In genomic region chr11:48052183-48053040, GRCh38 we compare ENCODE assay signal across 10 cellular contexts.
A peak's percentile ranks its signal among the peaks of the same experiment; 100 is the strongest.
DNase-seq lines count a peak whose midpoint lies in the region; TF ChIP-seq lines count a peak whose summit lies in the region.
"Had no signal": no experiment of that assay in that cellular context is flagged by ENCODE, and none has a peak within 500 bp of the region (broad histone marks: within the 10 kb centered on the region; RNA-seq: fewer than 3 reads in every experiment).

No MANE protein-coding gene starts in this region.

- no peak overlapping the region for H2BK15ac ChIP-seq in mesenchymal stem cell (ENCODE audit: low read depth, poor library complexity, severe bottlenecking)

- H3K4me3 ChIP-seq in AG10803 (ENCODE audit: low read length): no peak overlapping the region
- no peak overlapping the region for H3K4me3 ChIP-seq in H7 (ENCODE audit: insufficient read depth, low read depth, low read length)
- no peak overlapping the region for H3K4me3 ChIP-seq in mesenchymal stem cell (ENCODE audit: insufficient read depth in 1 of 2, low read depth in 1 of 2, low read length in 2 of 2)
- H3K4me3 ChIP-seq: SK-N-MC, thoracic aorta had no signal

- no peak overlapping the region for H2AFZ ChIP-seq in mesenchymal stem cell (ENCODE audit: low read depth, low read length)

- H3K36me3 ChIP-seq in H7 (replicated peaks; ENCODE audit: control insufficient read depth, insufficient read depth, low read length) (no peaks in the 10 kb centered on the region), mesenchymal stem cell (ENCODE audit: control insufficient read depth in 1 of 2, insufficient read depth in 2 of 2, low read depth in 1 of 2, low read length in 2 of 2) (peaks cover 0 to 5% of the 10 kb centered on the region in 2 experiments)
- H3K36me3 ChIP-seq: thoracic aorta had no signal

- DNase-seq in AG10803 (ENCODE audit: low read depth) (peak; percentile 79), H7 (peak; percentile 45), astrocyte of the hippocampus (ENCODE audit: low read depth, low spot score) (peak; percentile 91), mesenchymal stem cell (peak; percentile 65), NCI-H1694 treated with DMSO at 0.1 percent for 48 hours (lab: John Stamatoyannopoulos, UW) (no peak), hypothalamus (lab: John Stamatoyannopoulos, UW) (no peak), hippocampal formation (lab: John Stamatoyannopoulos, UW) (no peak)
- no peak for DNase-seq in activated CD4-positive, alpha-beta T cell treated with anti-CD3 and anti-CD28 coated beads, Interleukin-2, amount 50 U/mL, for 48 hours

- no peaks in the 10 kb centered on the region for H3K9me3 ChIP-seq in mesenchymal stem cell (ENCODE audit: control insufficient read depth, low read length)
- H3K9me3 ChIP-seq: thoracic aorta had no signal

- H3K4me1 ChIP-seq in mesenchymal stem cell (ENCODE audit: control insufficient read depth, insufficient read depth, low read depth, low read length): peaks cover 44% of the 10 kb centered on the region

- no peaks in the 10 kb centered on the region for H3K27me3 ChIP-seq in H7 (ENCODE audit: control insufficient read depth, insufficient read depth, low read length)
- H3K27me3 ChIP-seq in mesenchymal stem cell (ENCODE audit: control insufficient read depth in 1 of 2, insufficient read depth in 1 of 2, low read length in 2 of 2): no peaks in the 10 kb centered on the region

- no peak for TF ChIP-seq CTCF in AG10803 (conservative IDR thresholded peaks at IDR 0.05; ENCODE audit: low read length)

- peak overlapping the region; percentile 36 for H2BK5ac ChIP-seq in mesenchymal stem cell (ENCODE audit: low read depth, low read length, poor library complexity, severe bottlenecking)

- peak overlapping the region; percentile 91 for H4K91ac ChIP-seq in mesenchymal stem cell (ENCODE audit: low read length)

- H4K8ac ChIP-seq in mesenchymal stem cell (ENCODE audit: low read length): no peak overlapping the region

- H2AK5ac ChIP-seq in mesenchymal stem cell (ENCODE audit: low read length, severe bottlenecking): peak overlapping the region; percentile 56

- H3K9ac ChIP-seq in mesenchymal stem cell (ENCODE audit: low read length): no peak overlapping the region

- no peak overlapping the region for H3K4me2 ChIP-seq in mesenchymal stem cell (ENCODE audit: low read length, poor library complexity, severe bottlenecking)

- no peak overlapping the region for H2BK120ac ChIP-seq in mesenchymal stem cell (ENCODE audit: low read depth, low read length)

- H3K27ac ChIP-seq in mesenchymal stem cell (ENCODE audit: low read length, poor library complexity, severe bottlenecking): peak overlapping the region; percentile 81
- H3K27ac ChIP-seq: SK-N-MC, thoracic aorta had no signal

- H3K23ac ChIP-seq in mesenchymal stem cell (ENCODE audit: low read length in 2 of 2): no peak overlapping the region

- no peak overlapping the region for H3K14ac ChIP-seq in mesenchymal stem cell (ENCODE audit: low read length in 2 of 2)

- WGBS in mesenchymal stem cell: 51% methylated on average over 6 of the region's 9 CpGs

- peak overlapping the region; percentile 7 to 77 for H2BK12ac ChIP-seq in mesenchymal stem cell (ENCODE audit: low read length in 2 of 2)

- H3K4ac ChIP-seq in mesenchymal stem cell (ENCODE audit: low read depth in 1 of 2, low read length in 2 of 2): peak overlapping the region in 1 of 2 experiments; percentile 58

- H3K18ac ChIP-seq in mesenchymal stem cell (ENCODE audit: low read depth in 1 of 2, low read length in 2 of 2): peak overlapping the region; percentile 46 to 82

- no peaks in the 10 kb centered on the region for H3K79me1 ChIP-seq in mesenchymal stem cell (replicated peaks; ENCODE audit: low read length, poor library complexity, severe bottlenecking)

Comparison
In these comparisons a context has a peak if more than half of its experiments do, and no peak if none do; other contexts are left out.
1. DNase-seq: peak in AG10803 (single experiment), H7 (single experiment), astrocyte of the hippocampus (single experiment) and mesenchymal stem cell (single experiment); none in NCI-H1694 treated with DMSO at 0.1 percent for 48 hours (single experiment), hypothalamus (0 of 51), activated CD4-positive, alpha-beta T cell treated with anti-CD3 and anti-CD28 coated beads, Interleukin-2, amount 50 U/mL, for 48 hours (0 of 2) and hippocampal formation (0 of 2).